In genomic region chr10:44112280-44112679, GRCh38 we compare ENCODE assay signal across 8 cellular contexts.
DNase-seq lines count a peak whose midpoint lies in the region; ATAC-seq and TF ChIP-seq lines count a peak whose summit lies in the region.
"Not testable (repeated sequence)": the region's sequence is repeated elsewhere in the genome, so short reads cannot be mapped to it uniquely, and the experiment has no call there.

No MANE protein-coding gene starts in this region.

- not testable (repeated sequence) for H3K23ac ChIP-seq in mesenchymal stem cell (ENCODE audit: low read length in 2 of 2)

- not testable (repeated sequence) for ATAC-seq in WTC11, left ventricle myocardium superior

- not testable (repeated sequence) for TF ChIP-seq POLR2A in prostate gland (IDR thresholded peaks at IDR 0.05)

- TF ChIP-seq CTCF in HEK293 (tag by site-specific recombination; IDR thresholded peaks at IDR 0.05); WTC11 (IDR thresholded peaks at IDR 0.05); endothelial cell (IDR thresholded peaks at IDR 0.05; ENCODE audit: unreplicated experiment): not testable (repeated sequence)
- TF ChIP-seq CTCF in prostate gland (IDR thresholded peaks at IDR 0.05), result peak in 1 of 4 experiments; percentile 7

- not testable (repeated sequence) for H3K18ac ChIP-seq in mesenchymal stem cell (ENCODE audit: low read depth in 1 of 2, low read length in 2 of 2)

- CTCF ChIA-PET in HEK293 (lab: Yijun Ruan, JAX), result not testable (repeated sequence)
- CTCF ChIA-PET in WTC11 (lab: Charles Lee), result interaction anchor here (1.2 kb wide), 1 partner anchor 11 kb away, joined by 3 read pairs; no protein-coding TSS in a partner anchor

- not testable (repeated sequence) for H2BK5ac ChIP-seq in mesenchymal stem cell (ENCODE audit: low read depth, low read length, poor library complexity, severe bottlenecking)

- H3K4me2 ChIP-seq in mesenchymal stem cell (ENCODE audit: low read length, poor library complexity, severe bottlenecking), result not testable (repeated sequence)

- not testable (repeated sequence) for H4K91ac ChIP-seq in mesenchymal stem cell (ENCODE audit: low read length)

- H4K8ac ChIP-seq in mesenchymal stem cell (ENCODE audit: low read length), result peak overlapping the region; percentile 69

- POLR2A ChIA-PET in HEK293 (lab: Yijun Ruan, JAX); WTC11 (lab: Charles Lee): not testable (repeated sequence)

- peak; percentile 17 for DNase-seq in DMS153 (lab: John Stamatoyannopoulos, UW)
- DNase-seq in NCI-H748 (lab: John Stamatoyannopoulos, UW; ENCODE audit: unreplicated experiment), result peak; percentile 62
- peak; percentile 56 for DNase-seq in WTC11 (ENCODE audit: low spot score)
- DNase-seq in endothelial cell (ENCODE audit: low spot score), result peak; percentile 12
- peak; percentile 40 for DNase-seq in left ventricle myocardium superior
- not testable (repeated sequence) for DNase-seq in mesenchymal stem cell
- DNase-seq in prostate gland (ENCODE audit: low spot score), result peak; percentile 6

- H3K4me3 Mint-ChIP-seq in WTC11; endothelial cell (ENCODE audit: unreplicated experiment): not testable (repeated sequence)

- H2AK5ac ChIP-seq in mesenchymal stem cell (ENCODE audit: low read length, severe bottlenecking), result not testable (repeated sequence)

- H3K9ac ChIP-seq in mesenchymal stem cell (ENCODE audit: low read length), result not testable (repeated sequence)

- not testable (repeated sequence) for H3K79me1 ChIP-seq in mesenchymal stem cell (replicated peaks; ENCODE audit: low read length, poor library complexity, severe bottlenecking)

- H3K4me1 ChIP-seq in HEK293 (ENCODE audit: control insufficient read depth, insufficient read depth, low read length); mesenchymal stem cell (ENCODE audit: control insufficient read depth, insufficient read depth, low read depth, low read length); prostate gland (replicated peaks): not testable (repeated sequence)

- not testable (repeated sequence) for H2BK120ac ChIP-seq in mesenchymal stem cell (ENCODE audit: low read depth, low read length)

- H2BK12ac ChIP-seq in mesenchymal stem cell (ENCODE audit: low read length in 2 of 2), result not testable (repeated sequence)

- H2AFZ ChIP-seq in mesenchymal stem cell (ENCODE audit: low read depth, low read length), result not testable (repeated sequence)

- H3K36me3 Mint-ChIP-seq in WTC11, result peaks cover 56% of the 10 kb centered on the region
- not testable (repeated sequence) for H3K36me3 Mint-ChIP-seq in endothelial cell (ENCODE audit: low read depth, unreplicated experiment)

- peak overlapping the region; percentile 78; the same call in 1 of the 2 replicates for H3K27ac Mint-ChIP-seq in WTC11
- H3K27ac Mint-ChIP-seq in endothelial cell (ENCODE audit: unreplicated experiment), result not testable (repeated sequence)

- 67% methylated on average over 4 of the region's 4 CpGs for WGBS in mesenchymal stem cell
- 34% methylated on average over 4 of the region's 4 CpGs for WGBS in prostate gland

- H3K9me3 Mint-ChIP-seq in WTC11, result peaks cover 75% of the 10 kb centered on the region
- H3K9me3 Mint-ChIP-seq in endothelial cell (ENCODE audit: unreplicated experiment), result not testable (repeated sequence)

- H3K4me1 Mint-ChIP-seq in WTC11, result peaks cover 39% of the 10 kb centered on the region
- H3K4me1 Mint-ChIP-seq in endothelial cell (ENCODE audit: unreplicated experiment), result not testable (repeated sequence)

- peaks cover 12% of the 10 kb centered on the region for H3K27me3 Mint-ChIP-seq in WTC11 (ENCODE audit: low read depth)
- not testable (repeated sequence) for H3K27me3 Mint-ChIP-seq in endothelial cell (ENCODE audit: unreplicated experiment)

- H3K4me3 ChIP-seq in HEK293 (ENCODE audit: low read depth, low read length); mesenchymal stem cell (ENCODE audit: insufficient read depth in 1 of 2, low read depth in 1 of 2, low read length in 2 of 2); prostate gland: not testable (repeated sequence)

- not testable (repeated sequence) for H3K36me3 ChIP-seq in HEK293 (ENCODE audit: control insufficient read depth in 2 of 2, insufficient read depth in 1 of 2, low read length in 2 of 2); mesenchymal stem cell (ENCODE audit: control insufficient read depth in 1 of 2, insufficient read depth in 2 of 2, low read depth in 1 of 2, low read length in 2 of 2); prostate gland

- not testable (repeated sequence) for H3K27me3 ChIP-seq in mesenchymal stem cell (ENCODE audit: control insufficient read depth in 1 of 2, insufficient read depth in 1 of 2, low read length in 2 of 2); prostate gland (replicated peaks; ENCODE audit: insufficient read depth)

- intact Hi-C loops in left ventricle myocardium superior (cut with micrococcal nuclease); prostate gland (cut with DNase I): not testable (repeated sequence)

- H2BK15ac ChIP-seq in mesenchymal stem cell (ENCODE audit: low read depth, poor library complexity, severe bottlenecking), result not testable (repeated sequence)

- H3K4ac ChIP-seq in mesenchymal stem cell (ENCODE audit: low read depth in 1 of 2, low read length in 2 of 2), result peak overlapping the region in 1 of 2 experiments; percentile 35

- not testable (repeated sequence) for H3K14ac ChIP-seq in mesenchymal stem cell (ENCODE audit: low read length in 2 of 2)

- H3K27ac ChIP-seq in HEK293 (ENCODE audit: extremely low read depth, low read depth, low read length); mesenchymal stem cell (ENCODE audit: low read length, poor library complexity, severe bottlenecking); prostate gland: not testable (repeated sequence)

- not testable (repeated sequence) for H3K9me3 ChIP-seq in HEK293 (ENCODE audit: control insufficient read depth, insufficient read depth, low read depth, low read length); mesenchymal stem cell (ENCODE audit: control insufficient read depth, low read length); prostate gland

TF ChIP-seq in HEK293, 187 proteins besides CTCF, POLR2A, EP300 and RAD21:
- peak; percentile 79 for TF ChIP-seq ZFHX2 (tag by site-specific recombination; conservative IDR thresholded peaks at IDR 0.05)
- peak; percentile 86 for TF ChIP-seq EGR2 (tag by site-specific recombination; IDR thresholded peaks at IDR 0.05; ENCODE audit: low read depth)
- TF ChIP-seq KLF1 (tag by site-specific recombination; IDR thresholded peaks at IDR 0.05), result peak; percentile 21; the same call in 1 of the 2 replicates
- TF ChIP-seq YY1 (tag by site-specific recombination; IDR thresholded peaks at IDR 0.05), result 0 out of 2 replicates have a peak, but pooled peaks have one; percentile 29
- peak; percentile 45; the same call in 1 of the 2 replicates for TF ChIP-seq GLIS1 (tag by site-specific recombination; IDR thresholded peaks at IDR 0.05)
- peak; percentile 35; the same call in 1 of the 2 replicates for TF ChIP-seq ZIC2 (tag by site-specific recombination; IDR thresholded peaks at IDR 0.05)
- 0 out of 2 replicates have a peak, but pooled peaks have one; percentile 22 for TF ChIP-seq IKZF3 (tag by site-specific recombination; IDR thresholded peaks at IDR 0.05)

TF ChIP-seq in WTC11, 78 proteins besides CTCF, POLR2A, EP300 and RAD21:
- TF ChIP-seq ETV6 (CRISPR knock-in tag; IDR thresholded peaks at IDR 0.05), result peak; percentile 45; the same call in 1 of the 2 replicates
- peak; percentile 78; the same call in 1 of the 2 replicates for TF ChIP-seq FOXK1 (CRISPR knock-in tag; IDR thresholded peaks at IDR 0.05)
- peak; percentile 82; the same call in 1 of the 2 replicates for TF ChIP-seq FOXP4 (CRISPR knock-in tag; IDR thresholded peaks at IDR 0.05)
- 0 out of 2 replicates have a peak, but pooled peaks have one; percentile 38 for TF ChIP-seq ZNF281 (CRISPR knock-in tag; IDR thresholded peaks at IDR 0.05)
- 0 out of 2 replicates have a peak, but pooled peaks have one; percentile 21 for TF ChIP-seq SP1 (CRISPR knock-in tag; conservative IDR thresholded peaks at IDR 0.05)
